Comparison of ENCODE assay signal across 8 cellular contexts in genomic region chr16:11669380-11670146, GRCh38. TPM values are rescaled to one million over a fixed set of nuclear protein-coding genes. Genes with fewer than 3 reads are reported as not detected.
DNase-seq lines count a peak whose midpoint lies in the region; ATAC-seq and TF ChIP-seq lines count a peak whose summit lies in the region.

No MANE protein-coding gene starts in this region.

- TF ChIP-seq CTCF in AG10803 (conservative IDR thresholded peaks at IDR 0.05; ENCODE audit: low read length) = no peak

- H3K4me1 ChIP-seq in HUES48 (ENCODE audit: control insufficient read depth, insufficient read depth, low read length) = peaks cover 26% of the 10 kb centered on the region
- H3K4me1 ChIP-seq in iPS-15b (ENCODE audit: control insufficient read depth, insufficient read depth, low read length) = peaks cover 18% of the 10 kb centered on the region
- H3K4me1 ChIP-seq in skeletal muscle satellite cell (ENCODE audit: control insufficient read depth, insufficient read depth, low read length) = peaks cover 24% of the 10 kb centered on the region

- H3K9ac ChIP-seq in HUES48 (ENCODE audit: low read depth, low read length) (peak overlapping the region; percentile 68; the same call in 1 of the 2 replicates), iPS-15b (ENCODE audit: low read depth, low read length) (peak overlapping the region; percentile 60), skeletal muscle satellite cell (ENCODE audit: low read depth, low read length) (peak overlapping the region; percentile 80)

- DNase-seq in AG10803 (ENCODE audit: low read depth) (peak; percentile 18), amygdala (lab: John Stamatoyannopoulos, UW) (peak in 30 of 56 donors; percentile 18 to 67 (median 39)), COLO668 (lab: John Stamatoyannopoulos, UW; ENCODE audit: unreplicated experiment) (no peak)

- H3K36me3 ChIP-seq in HUES48 (ENCODE audit: control insufficient read depth, insufficient read depth, low read length) (no peaks in the 10 kb centered on the region), iPS-15b (ENCODE audit: control insufficient read depth, insufficient read depth, low read length) (peaks cover 10% of the 10 kb centered on the region), skeletal muscle satellite cell (ENCODE audit: insufficient read depth, low read length) (no peaks in the 10 kb centered on the region)

- ATAC-seq in GM21360 (IDR thresholded peaks at IDR 0.05; ENCODE audit: unreplicated experiment) = no peak
- no peak for ATAC-seq in GM21526 (IDR thresholded peaks at IDR 0.05; ENCODE audit: low FRiP score, unreplicated experiment)

- peak overlapping the region; percentile 97 for H3K4me2 ChIP-seq in skeletal muscle satellite cell (ENCODE audit: low read length)

- no peaks in the 10 kb centered on the region for H3K9me3 ChIP-seq in HUES48 (ENCODE audit: control insufficient read depth, insufficient read depth, low read length)
- no peaks in the 10 kb centered on the region for H3K9me3 ChIP-seq in iPS-15b (ENCODE audit: control insufficient read depth, insufficient read depth, low read length)
- H3K9me3 ChIP-seq in skeletal muscle satellite cell (replicated peaks; ENCODE audit: low read length) = no peaks in the 10 kb centered on the region

- H3K27ac ChIP-seq in HUES48 (ENCODE audit: low read depth, low read length) = no peak overlapping the region

- H3K4me3 ChIP-seq in AG10803 (ENCODE audit: low read length) (peak overlapping the region; percentile 71), HUES48 (ENCODE audit: low read depth, low read length) (peak overlapping the region; percentile 80), iPS-15b (ENCODE audit: low read depth, low read length) (peak overlapping the region; percentile 69), skeletal muscle satellite cell (ENCODE audit: low read length) (peak overlapping the region; percentile 82)

- H3K27me3 ChIP-seq in HUES48 (ENCODE audit: control insufficient read depth, insufficient read depth, low read length) = 0 out of 2 replicates have a peak, but pooled peaks cover 5% of the 10 kb centered on the region
- H3K27me3 ChIP-seq in iPS-15b (ENCODE audit: control insufficient read depth, insufficient read depth, low read length) = peaks cover 2% of the 10 kb centered on the region
- H3K27me3 ChIP-seq in skeletal muscle satellite cell (ENCODE audit: control insufficient read depth, insufficient read depth, low read length) = no peaks in the 10 kb centered on the region

RNA-seq across cellular contexts. Expression of gene SNN, which starts 1.3 kb away (rescaled TPM):
- total RNA-seq in skeletal muscle satellite cell (2012; rRNA removed) = 7.6 and 9.6 TPM in 2 replicates
